ENCODE assay signal across 24 cellular contexts in the genomic region with DNA sequence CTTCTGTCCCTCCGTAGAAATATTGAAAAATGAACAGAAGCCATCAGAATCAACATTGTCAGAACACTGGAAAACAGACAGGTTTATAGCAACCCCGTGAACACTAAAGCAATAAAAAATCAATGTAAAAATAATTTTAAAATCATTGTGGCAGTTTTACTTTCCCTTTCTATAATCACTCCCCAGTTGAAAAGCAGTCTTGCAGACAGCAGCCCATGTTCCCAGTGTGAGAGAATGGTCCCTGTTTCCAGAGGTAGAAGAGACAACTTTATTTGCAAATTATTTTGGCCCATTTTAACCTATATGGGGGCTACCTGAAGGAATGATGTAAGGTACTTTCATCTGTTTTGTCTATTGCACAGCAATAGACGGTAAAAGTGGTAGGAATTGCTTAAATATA.
"Had no signal": no experiment of that assay in that cellular context is flagged by ENCODE, and none has a peak within 500 bp of the region (broad histone marks: within the 10 kb centered on the region; RNA-seq: fewer than 3 reads in every experiment).

No MANE protein-coding gene starts in this region.

- H3K9me3 ChIP-seq: ovary, psoas muscle, stomach, thoracic aorta, thyroid gland, tibial nerve, vagina had no signal

- ATAC-seq: natural killer cell; psoas muscle; right cardiac atrium; stimulated activated effector memory CD8-positive, alpha-beta T cell treated with anti-CD3 and anti-CD28 coated beads, Interleukin-12 subunit alpha, Interleukin-12 subunit beta, amount 100 ng/mL, for 72 hours; stimulated activated naive B cell treated with anti-CD40 and anti-IgM and Interleukin-4, amounts not matched to agents 10 μg/mL and 1 μg/mL and 100 μg/mL, for 72 hours had no signal

- H3K36me3 ChIP-seq: neural progenitor cell, ovary, sigmoid colon, stomach, thoracic aorta, thyroid gland, tibial nerve, upper lobe of left lung, vagina had no signal

- H3K4me1 ChIP-seq: neural progenitor cell, parathyroid adenoma, psoas muscle, sigmoid colon, stomach, thyroid gland, tibial nerve, upper lobe of left lung, vagina had no signal

- H3K9ac ChIP-seq: neural progenitor cell, parathyroid adenoma had no signal

- H3K79me2 ChIP-seq: parathyroid adenoma had no signal

- H3K27ac ChIP-seq: neural progenitor cell, ovary, parathyroid adenoma, psoas muscle, sigmoid colon, stomach, thoracic aorta, thyroid gland, tibial nerve, upper lobe of left lung, vagina had no signal

- H3K27me3 ChIP-seq: neural progenitor cell, ovary, sigmoid colon, stomach, thyroid gland, tibial nerve, upper lobe of left lung, vagina had no signal

- DNase-seq: natural killer cell; occipital lobe; ovary; posterior cingulate gyrus; psoas muscle; right cardiac atrium; sigmoid colon; small intestine; stimulated activated CD4-positive, alpha-beta T cell treated with anti-CD3 and anti-CD28 coated beads, Interleukin-15, amount 100 ng/mL, for 24 hours; stimulated activated CD4-positive, alpha-beta T cell treated with anti-CD3 and anti-CD28 coated beads, Interleukin-2, amount 100 ng/mL, for 24 hours; stimulated activated CD4-positive, alpha-beta T cell treated with anti-CD3 and anti-CD28 coated beads, Interleukin-2, amount 100 ng/mL, for 48 hours; stimulated activated CD4-positive, alpha-beta T cell treated with anti-CD3 and anti-CD28 coated beads, Interleukin-4, amount 100 ng/mL, for 24 hours; stimulated activated naive B cell treated with anti-CD40 and anti-IgM and Interleukin-4, amounts not matched to agents 10 μg/mL and 1 μg/mL and 100 μg/mL, for 72 hours; stimulated activated naive CD4-positive, alpha-beta T cell treated with Interleukin-2 at 50 U/mL for 16 hours; stomach; thyroid gland; trophoblast cell; upper lobe of left lung had no signal

- FAIRE-seq: small intestine had no signal

- H3K4me3 ChIP-seq: neural progenitor cell, ovary, psoas muscle, sigmoid colon, stomach, thoracic aorta, thyroid gland, tibial nerve, upper lobe of left lung, vagina had no signal

- H3K4me2 ChIP-seq: neural progenitor cell had no signal

- H2AFZ ChIP-seq: neural progenitor cell, parathyroid adenoma had no signal
